Comparison of ENCODE assay signal across 8 cellular contexts in the genomic region with DNA sequence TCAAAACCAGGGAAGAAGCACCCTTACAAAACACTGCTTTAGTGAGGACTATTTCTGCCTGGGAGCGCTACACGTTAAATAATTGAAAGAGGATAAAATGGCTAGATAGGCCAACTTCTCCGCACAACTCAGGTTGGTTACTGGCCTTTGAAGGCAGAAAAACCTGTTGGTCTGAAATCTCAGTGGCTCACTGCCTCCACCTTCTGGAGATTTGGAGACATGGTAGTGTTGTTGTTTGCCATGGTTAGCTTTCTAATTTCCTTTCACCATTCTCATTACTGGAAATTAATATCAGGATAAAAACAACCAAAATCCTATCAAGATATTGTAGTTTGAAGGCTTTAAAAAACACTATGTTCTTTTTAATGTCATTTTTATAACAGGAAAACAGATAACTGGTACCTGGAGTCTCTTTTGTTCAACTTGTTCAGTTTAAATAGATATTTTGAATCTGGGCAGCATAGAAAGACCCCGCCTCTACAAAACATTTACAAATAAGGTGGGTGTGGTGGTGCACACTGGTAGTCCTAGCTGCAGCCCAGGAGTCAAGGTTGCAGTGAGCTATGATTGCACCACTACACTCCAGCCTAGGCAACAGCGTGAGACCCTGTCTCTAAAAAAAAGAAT. TPM values are rescaled to one million over a fixed set of nuclear protein-coding genes. Genes with fewer than 3 reads are reported as not detected.
A peak's percentile ranks its signal among the peaks of the same experiment; 100 is the strongest.
DNase-seq lines count a peak whose midpoint lies in the region; ATAC-seq and TF ChIP-seq lines count a peak whose summit lies in the region.

No MANE protein-coding gene starts in this region.

- in situ Hi-C loops in astrocyte of the spinal cord (cut with HindIII; ENCODE audit: low sequenced_read_pairs): no loop called here

- no peaks in the 10 kb centered on the region for H3K27me3 ChIP-seq in H7 (ENCODE audit: control insufficient read depth, insufficient read depth, low read length)
- no peaks in the 10 kb centered on the region for H3K27me3 ChIP-seq in iPS DF 6.9 (ENCODE audit: control insufficient read depth, insufficient read depth, low read length)

- H3K27ac ChIP-seq in iPS DF 6.9 (ENCODE audit: low read length): no peak overlapping the region

- TF ChIP-seq CTCF in astrocyte of the spinal cord (IDR thresholded peaks at IDR 0.05; ENCODE audit: low read depth, low read length): peak; percentile 91

- H3K36me3 ChIP-seq in H7 (replicated peaks; ENCODE audit: control insufficient read depth, insufficient read depth, low read length) (no peaks in the 10 kb centered on the region), iPS DF 6.9 (ENCODE audit: control insufficient read depth, insufficient read depth, low read length) (no peaks in the 10 kb centered on the region)

- H3K9me3 ChIP-seq in iPS DF 6.9 (ENCODE audit: control insufficient read depth, insufficient read depth, low read length): no peaks in the 10 kb centered on the region

- no CpG with 5 or more reads among the region's 5 CpGs for WGBS in iPS DF 6.9 (ENCODE audit: insufficient coverage, insufficient read length)

- no peaks in the 10 kb centered on the region for H3K4me1 ChIP-seq in iPS DF 6.9 (ENCODE audit: control insufficient read depth, insufficient read depth, low read length)

- no peak for ATAC-seq in HG03039 (IDR thresholded peaks at IDR 0.05; ENCODE audit: unreplicated experiment)

- peak; percentile 54 for DNase-seq in Daoy (ENCODE audit: low read depth)
- peak; percentile 35 for DNase-seq in H7
- DNase-seq in NCI-H1436 (lab: John Stamatoyannopoulos, UW): peak; percentile 50
- DNase-seq in T-helper 9 cell: peak; percentile 42
- DNase-seq in astrocyte of the spinal cord (ENCODE audit: low read depth, low spot score): peak; percentile 66
- DNase-seq in iPS DF 6.9 (ENCODE audit: low read depth, low spot score): peak; percentile 58
- peak; percentile 31 for DNase-seq in stimulated activated CD4-positive, alpha-beta T cell treated with anti-CD3 and anti-CD28 coated beads, Interleukin-12 subunit alpha, Interleukin-12 subunit beta, amount 100 ng/mL, for 4 hours

- no peak overlapping the region for H3K4me3 ChIP-seq in H7 (ENCODE audit: insufficient read depth, low read depth, low read length)
- no peak overlapping the region for H3K4me3 ChIP-seq in astrocyte of the spinal cord (ENCODE audit: low read depth, low read length)
- no peak overlapping the region; the same call in 1 of the 2 replicates for H3K4me3 ChIP-seq in iPS DF 6.9 (ENCODE audit: low read length)

RNA-seq across cellular contexts. Expression of a gene that starts 27.5 kb away (rescaled TPM):
- total RNA-seq in Daoy (2014; rRNA removed; shearing (Covaris generic)): 168 and 271 TPM in 2 replicates
- total RNA-seq in H7 (2014; rRNA removed; shearing (Covaris generic)): 56.9 and 59.0 TPM in 2 replicates
